25 cellular contexts compared by ENCODE assay signal in the genomic region with DNA sequence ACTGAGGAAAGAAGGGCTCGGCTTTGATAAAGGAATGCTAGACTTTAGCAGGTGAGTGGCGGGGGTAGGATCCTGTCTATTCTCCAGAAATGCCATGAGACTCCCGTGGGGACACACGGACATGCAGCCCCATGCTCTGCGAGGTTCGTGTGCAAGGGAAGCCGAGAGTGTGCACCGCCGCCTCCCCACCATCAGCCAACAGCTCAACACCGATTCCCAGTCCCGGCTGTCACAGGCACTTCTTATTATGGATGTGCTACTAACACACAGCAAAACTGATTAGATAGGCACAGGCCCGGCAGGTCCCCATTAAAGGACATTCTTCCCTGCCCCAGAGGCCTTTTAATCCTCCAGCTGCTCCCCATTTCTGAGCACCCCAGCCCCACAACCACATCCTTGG.
"Had no signal": no experiment of that assay in that cellular context is flagged by ENCODE, and none has a peak within 500 bp of the region (broad histone marks: within the 10 kb centered on the region; RNA-seq: fewer than 3 reads in every experiment).

No MANE protein-coding gene starts in this region.

- H3K9me3 ChIP-seq: adrenal gland, body of pancreas, gastroesophageal sphincter, lower lobe of right lung, right lobe of liver, thoracic aorta, uterus had no signal

- H3K4me1 Mint-ChIP-seq: activated CD4-positive, alpha-beta T cell treated with anti-CD3 and anti-CD28 coated beads, Interleukin-2, amount 10 ng/mL, durations not matched to agents 24 days and 14 days; immature natural killer cell had no signal

- H3K27me3 Mint-ChIP-seq: activated CD4-positive, alpha-beta memory T cell treated with anti-CD3 and anti-CD28 coated beads for 36 hours; activated CD4-positive, alpha-beta T cell treated with anti-CD3 and anti-CD28 coated beads, Interleukin-2, amount 10 ng/mL, durations not matched to agents 24 days and 14 days; activated T-helper 17 cell treated with anti-CD3 and anti-CD28 coated beads, Interleukin-2, amount 50 U/mL, for 72 hours; stimulated activated naive CD8-positive, alpha-beta T cell treated with anti-CD3 and anti-CD28 coated beads, Interleukin-15, Interleukin-2, amounts not matched to agents 100 ng/mL and 50 ng/mL, for 24 hours had no signal

- H3K4me3 ChIP-seq: adrenal gland, body of pancreas, gastroesophageal sphincter, lower lobe of right lung, neural progenitor cell, right lobe of liver, thoracic aorta, uterus had no signal

- H3K27ac Mint-ChIP-seq: activated CD4-positive, alpha-beta memory T cell treated with anti-CD3 and anti-CD28 coated beads for 36 hours; activated CD4-positive, alpha-beta T cell treated with anti-CD3 and anti-CD28 coated beads, Interleukin-2, amount 10 ng/mL, durations not matched to agents 24 days and 14 days; activated naive CD4-positive, alpha-beta T cell treated with anti-CD3 and anti-CD28 coated beads, Interleukin-2, amount 50 U/mL, for 72 hours; activated T-helper 17 cell treated with anti-CD3 and anti-CD28 coated beads, Interleukin-2, amount 50 U/mL, for 72 hours; immature natural killer cell; natural killer cell; neural progenitor cell; stimulated activated naive CD8-positive, alpha-beta T cell treated with anti-CD3 and anti-CD28 coated beads, Interleukin-15, Interleukin-2, amounts not matched to agents 100 ng/mL and 50 ng/mL, for 24 hours; type B pancreatic cell had no signal

- DNase-seq: activated CD4-positive, alpha-beta memory T cell treated with anti-CD3 and anti-CD28 coated beads for 36 hours; activated CD4-positive, alpha-beta T cell treated with anti-CD3 and anti-CD28 coated beads, Interleukin-2, amount 10 ng/mL, durations not matched to agents 24 days and 14 days; activated CD4-positive, CD25-positive, alpha-beta regulatory T cell treated with anti-CD3 and anti-CD28 coated beads, Interleukin-2, amount 50 U/mL, for 72 hours; activated T-cell treated with anti-CD3 and anti-CD28 coated beads, Interleukin-2, amount 50 U/mL, for 4 hours; adrenal gland; aorta; body of pancreas; cortex of kidney; hypothalamus; immature natural killer cell; kidney; lower lobe of right lung; mesendoderm; natural killer cell; right lobe of liver; stimulated activated CD4-positive, alpha-beta T cell treated with anti-CD3 and anti-CD28 coated beads, Interleukin-2, amount 100 ng/mL, for 48 hours; T-helper 2 cell; uterus had no signal

- H3K36me3 Mint-ChIP-seq: activated CD4-positive, alpha-beta memory T cell treated with anti-CD3 and anti-CD28 coated beads for 36 hours; activated naive CD4-positive, alpha-beta T cell treated with anti-CD3 and anti-CD28 coated beads, Interleukin-2, amount 50 U/mL, for 72 hours; immature natural killer cell; natural killer cell; neural progenitor cell; type B pancreatic cell had no signal

- H3K36me3 ChIP-seq: adrenal gland, gastroesophageal sphincter, lower lobe of right lung, neural progenitor cell, right lobe of liver, thoracic aorta, uterus had no signal

- H3K4me3 Mint-ChIP-seq: activated CD4-positive, alpha-beta memory T cell treated with anti-CD3 and anti-CD28 coated beads for 36 hours; activated CD4-positive, alpha-beta T cell treated with anti-CD3 and anti-CD28 coated beads, Interleukin-2, amount 10 ng/mL, durations not matched to agents 24 days and 14 days; activated T-cell treated with anti-CD3 and anti-CD28 coated beads, Interleukin-2, amount 50 U/mL, for 4 hours; activated T-helper 17 cell treated with anti-CD3 and anti-CD28 coated beads, Interleukin-2, amount 50 U/mL, for 72 hours; immature natural killer cell; natural killer cell; stimulated activated naive CD8-positive, alpha-beta T cell treated with anti-CD3 and anti-CD28 coated beads, Interleukin-15, Interleukin-2, amounts not matched to agents 100 ng/mL and 50 ng/mL, for 24 hours; type B pancreatic cell had no signal

- H3K27ac ChIP-seq: adrenal gland, body of pancreas, gastroesophageal sphincter, lower lobe of right lung, neural progenitor cell, thoracic aorta, uterus had no signal

- H3K9me3 Mint-ChIP-seq: activated CD4-positive, alpha-beta memory T cell treated with anti-CD3 and anti-CD28 coated beads for 36 hours; activated CD4-positive, alpha-beta T cell treated with anti-CD3 and anti-CD28 coated beads, Interleukin-2, amount 10 ng/mL, durations not matched to agents 24 days and 14 days; activated naive CD4-positive, alpha-beta T cell treated with anti-CD3 and anti-CD28 coated beads, Interleukin-2, amount 50 U/mL, for 72 hours; activated T-cell treated with anti-CD3 and anti-CD28 coated beads, Interleukin-2, amount 50 U/mL, for 4 hours; activated T-helper 17 cell treated with anti-CD3 and anti-CD28 coated beads, Interleukin-2, amount 50 U/mL, for 72 hours; immature natural killer cell; natural killer cell; neural progenitor cell; stimulated activated naive CD8-positive, alpha-beta T cell treated with anti-CD3 and anti-CD28 coated beads, Interleukin-15, Interleukin-2, amounts not matched to agents 100 ng/mL and 50 ng/mL, for 24 hours; type B pancreatic cell had no signal

- H3K27me3 ChIP-seq: adrenal gland, body of pancreas, gastroesophageal sphincter, neural progenitor cell, right lobe of liver, uterus had no signal

- ATAC-seq: activated naive CD4-positive, alpha-beta T cell treated with anti-CD3 and anti-CD28 coated beads, Interleukin-2, amount 50 U/mL, for 72 hours; activated T-cell treated with anti-CD3 and anti-CD28 coated beads, Interleukin-2, amount 50 U/mL, for 4 hours; activated T-helper 17 cell treated with anti-CD3 and anti-CD28 coated beads, Interleukin-2, amount 50 U/mL, for 72 hours; body of pancreas; gastroesophageal sphincter; lower lobe of right lung; natural killer cell; right lobe of liver had no signal
